In genomic region chr4:2962614-2963184, GRCh38 we compare ENCODE assay signal across 8 cellular contexts. TPM values are rescaled to one million over a fixed set of nuclear protein-coding genes. Genes with fewer than 3 reads are reported as not detected.
A peak's percentile ranks its signal among the peaks of the same experiment; 100 is the strongest.
DNase-seq lines count a peak whose midpoint lies in the region; ATAC-seq and TF ChIP-seq lines count a peak whose summit lies in the region.

No MANE protein-coding gene starts in this region.

- ATAC-seq in CD4-positive, alpha-beta T cell (ENCODE audit: poor library complexity), result peak; percentile 23
- peak; percentile 28 for ATAC-seq in GM18909 (IDR thresholded peaks at IDR 0.05; ENCODE audit: poor library complexity, unreplicated experiment)
- peak; percentile 21 for ATAC-seq in HG03139 (IDR thresholded peaks at IDR 0.05; ENCODE audit: unreplicated experiment)
- ATAC-seq in upper lobe of left lung (ENCODE audit: low FRiP score in 2 of 2), result peak; percentile 61 to 68

- no peaks in the 10 kb centered on the region for H3K9me3 ChIP-seq in CD4-positive, alpha-beta T cell (ENCODE audit: control insufficient read depth, low read length)
- H3K9me3 ChIP-seq in SJCRH30 (replicated peaks), result no peaks in the 10 kb centered on the region
- no peaks in the 10 kb centered on the region for H3K9me3 ChIP-seq in upper lobe of left lung

- POLR2A ChIA-PET in CD4-positive, alpha-beta T cell (lab: Charles Lee), result interaction anchor here (0.9 to 3.6 kb wide), 18 partner anchors 9 to 721 kb away, joined by 3 to 51 read pairs (median 6); partner anchors contain the start of genes HAUS3, HTT-AS, POLN and RNF4

- H3K4me1 Mint-ChIP-seq in CD4-positive, alpha-beta T cell (ENCODE audit: low read depth), result peaks cover 48% of the 10 kb centered on the region

- no peaks in the 10 kb centered on the region for H3K27me3 Mint-ChIP-seq in CD4-positive, alpha-beta T cell

- H3K27ac Mint-ChIP-seq in CD4-positive, alpha-beta T cell, result peak overlapping the region; percentile 84

- H3K4me1 ChIP-seq in SJCRH30, result peaks cover 17% of the 10 kb centered on the region
- peaks cover 18 to 29% (median 23%) of the 10 kb centered on the region in 4 donors for H3K4me1 ChIP-seq in upper lobe of left lung

- no peak for TF ChIP-seq EP300 in upper lobe of left lung (IDR thresholded peaks at IDR 0.05)

- H3K27ac ChIP-seq in CD4-positive, alpha-beta T cell (ENCODE audit: low read depth, low read length), result peak overlapping the region; percentile 92
- H3K27ac ChIP-seq in SJCRH30 (peak overlapping the region; percentile 85), dorsolateral prefrontal cortex (peak overlapping the region in 56 of 59 donors; percentile 19 to 93 (median 84)), upper lobe of left lung (peak overlapping the region; percentile 87 to 93 (median 90))

- peaks cover 21% of the 10 kb centered on the region for H3K36me3 ChIP-seq in SJCRH30
- H3K36me3 ChIP-seq in upper lobe of left lung, result peaks cover 0 to 8% (median 1%) of the 10 kb centered on the region in 4 donors

- TF ChIP-seq CTCF in CD4-positive, alpha-beta T cell (IDR thresholded peaks at IDR 0.05), result no peak
- no peak for TF ChIP-seq CTCF in dorsolateral prefrontal cortex (IDR thresholded peaks at IDR 0.05 in 54 of 56, conservative IDR thresholded peaks at IDR 0.05 in 2 of 56; ENCODE audit: low read depth in 1 of 56, partially characterized antibody in 56 of 56)
- TF ChIP-seq CTCF in upper lobe of left lung (IDR thresholded peaks at IDR 0.05), result no peak

- intact Hi-C loops in CD4-positive, alpha-beta T cell (cut with DNase I, micrococcal nuclease), result loop anchor here (1.0 to 10.0 kb wide), 13 partner anchors 26 to 955 kb away; partner anchors contain the start of genes TNIP2 (in 2 of the 2), ADD1 (in 1 of the 2), CFAP99 (in 1 of the 2) and FAM193A (in 1 of the 2)
- intact Hi-C loops in dorsolateral prefrontal cortex (cut with DNase I), result loop anchor here (2.0 to 10.0 kb wide), 8 partner anchors 26 to 958 kb away; partner anchors contain the start of genes CFAP99 (in 2 of the 2), ZFYVE28 (in 2 of the 2), ADD1 (in 1 of the 2) and FAM193A (in 1 of the 2)

- peak overlapping the region; percentile 85 for H3K4me3 ChIP-seq in SJCRH30
- peak overlapping the region; percentile 54 to 100 (median 95) for H3K4me3 ChIP-seq in dorsolateral prefrontal cortex
- peak overlapping the region; percentile 51 to 100 (median 96) for H3K4me3 ChIP-seq in upper lobe of left lung

- TF ChIP-seq POLR2A in upper lobe of left lung (IDR thresholded peaks at IDR 0.05), result no peak

- peak overlapping the region; percentile 86 for H3K4me3 Mint-ChIP-seq in CD4-positive, alpha-beta T cell

- WGBS in upper lobe of left lung, 2 donors, result 0% methylated on average over 19 to 43 of the region's 43 CpGs

- H3K36me3 Mint-ChIP-seq in CD4-positive, alpha-beta T cell (ENCODE audit: low read depth), result peaks cover 32% of the 10 kb centered on the region

- H3K9me3 Mint-ChIP-seq in CD4-positive, alpha-beta T cell, result no peaks in the 10 kb centered on the region

- CTCF ChIA-PET in CD4-positive, alpha-beta T cell (lab: Charles Lee), result interaction anchor here (1.0 to 2.0 kb wide), 4 partner anchors 8 to 205 kb away, joined by 3 to 7 read pairs (median 4); no protein-coding TSS in a partner anchor

- H3K27me3 ChIP-seq in CD4-positive, alpha-beta T cell (ENCODE audit: control insufficient read depth, insufficient read depth, low read length), result no peaks in the 10 kb centered on the region
- no peaks in the 10 kb centered on the region for H3K27me3 ChIP-seq in SJCRH30
- H3K27me3 ChIP-seq in dorsolateral prefrontal cortex, result no peaks in the 10 kb centered on the region
- no peaks in the 10 kb centered on the region for H3K27me3 ChIP-seq in upper lobe of left lung

- no peak for DNase-seq in CD4-positive, alpha-beta T cell
- DNase-seq in SJCRH30 (no peak), dorsolateral prefrontal cortex (peak in 2 of 10 donors; percentile 33 to 35), medulla oblongata (ENCODE audit: extremely low spot score) (peak; percentile 46), upper lobe of left lung (peak in 1 of 2 donors; percentile 44), NCI-H128 (lab: John Stamatoyannopoulos, UW; ENCODE audit: unreplicated experiment) (no peak)

RNA-seq across cellular contexts. Expression of gene NOP14, which starts 0.5 kb away (rescaled TPM):
- total RNA-seq in CD4-positive, alpha-beta T cell, result 10 to 100 TPM; 21.8 TPM
- 36.6 and 39.5 TPM in 2 replicates for total RNA-seq in SJCRH30 (2014; rRNA removed; shearing (Covaris generic))
- 10 to 100 TPM in 119 of 120 experiments, 1 to 10 TPM in 1; 9.7 to 21.7 (median 15.1) TPM for total RNA-seq in dorsolateral prefrontal cortex
- total RNA-seq in upper lobe of left lung, result 10 to 100 TPM; 17.2 to 30.4 (median 22.4) TPM

RNA-seq across cellular contexts. Expression of gene GRK4, which starts 0.7 kb away (rescaled TPM):
- 1 to 10 TPM; 1.2 to 1.8 TPM for total RNA-seq in CD4-positive, alpha-beta T cell
- total RNA-seq in SJCRH30 (2014; rRNA removed; shearing (Covaris generic)), result 3.8 and 5.9 TPM in 2 replicates
- total RNA-seq in dorsolateral prefrontal cortex (10 to 100 TPM; 17.9 to 41.6 (median 30.0) TPM), upper lobe of left lung (10 to 100 TPM in 1 of 6 donors, 1 to 10 TPM in 5; 3.3 to 10.4 (median 4.7) TPM)
